Comparison of ENCODE assay signal across 8 cellular contexts in the genomic region with DNA sequence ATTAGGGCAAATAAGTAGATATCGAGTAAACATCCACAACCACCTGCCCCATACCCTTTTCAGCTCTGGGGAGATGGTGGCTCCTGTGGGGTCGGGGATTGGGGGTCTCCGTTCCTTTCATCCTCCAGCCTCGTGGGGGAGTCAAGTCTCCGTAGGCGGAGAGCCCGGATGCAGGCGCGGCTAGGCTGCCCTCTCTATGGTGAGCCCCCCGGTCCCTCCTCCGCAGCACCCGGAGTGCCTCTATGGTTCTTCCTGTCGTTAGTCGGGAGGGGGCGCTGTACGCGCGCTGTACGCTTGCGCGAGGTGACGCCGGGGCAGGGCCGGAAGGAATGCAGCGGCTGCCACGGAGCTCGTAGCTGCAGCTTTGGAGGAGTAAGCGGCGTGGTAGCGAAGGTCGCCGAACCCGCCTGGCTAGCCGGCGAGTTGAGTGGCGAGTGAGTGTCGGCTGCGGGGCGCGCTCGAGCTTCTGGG.
A peak's percentile ranks its signal among the peaks of the same experiment; 100 is the strongest.
DNase-seq lines count a peak whose midpoint lies in the region; ATAC-seq and TF ChIP-seq lines count a peak whose summit lies in the region.

No MANE protein-coding gene starts in this region.

- DNase-seq in AG09319 (ENCODE audit: extremely low read depth, low read depth) (peak; percentile 65), NCI-H2196 treated with DMSO at 0.1 percent for 48 hours (lab: John Stamatoyannopoulos, UW; ENCODE audit: unreplicated experiment) (peak; percentile 73), iris pigment epithelial cell (ENCODE audit: low read depth) (peak; percentile 84)
- DNase-seq in activated CD4-positive, CD25-positive, alpha-beta regulatory T cell (lab: John Stamatoyannopoulos, UW) = peak; percentile 87 to 94 (median 89)
- peak; percentile 93 for DNase-seq in central memory CD4-positive, alpha-beta T cell
- DNase-seq in stimulated activated CD4-positive, alpha-beta T cell treated with anti-CD3 and anti-CD28 coated beads, Interleukin-12 subunit alpha, Interleukin-12 subunit beta, amount 100 ng/mL, for 24 hours (ENCODE audit: low read depth in 2 of 2) = peak; percentile 90 to 92

- TF ChIP-seq CTCF in AG09319 (IDR thresholded peaks at IDR 0.05; ENCODE audit: low read depth, low read length) = peak; percentile 77

- peak; percentile 93 for ATAC-seq in GM18873 (IDR thresholded peaks at IDR 0.05; ENCODE audit: low FRiP score, unreplicated experiment)
- peak; percentile 94 for ATAC-seq in HG03135 (IDR thresholded peaks at IDR 0.05; ENCODE audit: unreplicated experiment)

Comparison
In these comparisons a context has a peak if more than half of its experiments do, and no peak if none do; other contexts are left out.
1. Peak in every context shown above with its lines: DNase-seq and ATAC-seq.